In the genomic region with DNA sequence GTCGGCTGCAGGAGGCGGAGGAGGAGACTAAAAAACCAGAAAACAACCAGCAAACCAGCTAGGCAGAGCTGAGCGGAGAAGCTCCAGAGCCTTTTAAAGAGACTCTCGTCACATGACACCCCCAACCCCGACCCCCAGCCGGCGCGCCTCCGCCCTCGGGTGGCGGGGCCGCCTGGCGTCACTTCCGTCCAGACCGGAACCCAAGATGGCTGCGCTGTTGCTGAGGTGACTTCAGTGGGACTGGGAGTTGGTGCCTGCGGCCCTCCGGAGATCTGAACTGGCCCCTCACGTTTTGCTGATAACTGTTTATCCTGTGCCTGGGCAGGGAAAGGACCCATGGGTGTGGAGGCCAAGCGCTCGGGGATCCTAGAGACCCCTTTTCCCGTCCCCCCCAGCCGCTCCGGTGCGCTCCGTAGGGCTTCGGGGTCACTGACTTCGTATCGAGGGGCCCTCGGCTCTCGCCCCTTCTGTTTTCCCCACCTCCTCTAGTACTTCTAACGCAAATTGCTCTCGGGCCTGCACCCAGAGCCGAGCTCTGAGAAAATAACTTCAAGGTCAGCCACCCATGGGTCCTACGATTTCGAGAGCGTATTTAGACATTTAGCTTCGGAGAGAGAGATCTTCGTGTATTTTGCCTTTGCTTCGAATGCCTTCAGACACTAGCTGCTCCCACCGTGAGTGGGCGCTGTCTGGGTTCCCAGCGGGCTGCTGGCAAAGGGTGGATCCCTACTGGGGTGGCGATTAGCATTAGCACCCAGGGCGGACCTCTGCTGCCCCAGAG, we compare ENCODE assay signal across 8 cellular contexts. TPM values are rescaled to one million over a fixed set of nuclear protein-coding genes. Genes with fewer than 3 reads are reported as not detected.
DNase-seq lines count a peak whose midpoint lies in the region; ATAC-seq and TF ChIP-seq lines count a peak whose summit lies in the region.

A gene with protein sequence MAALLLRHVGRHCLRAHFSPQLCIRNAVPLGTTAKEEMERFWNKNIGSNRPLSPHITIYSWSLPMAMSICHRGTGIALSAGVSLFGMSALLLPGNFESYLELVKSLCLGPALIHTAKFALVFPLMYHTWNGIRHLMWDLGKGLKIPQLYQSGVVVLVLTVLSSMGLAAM (plus strand): TSS at position 181 of the 781 bp plus-strand sequence. CDS start 25 bp downstream, at position 206.

- H3K27ac ChIP-seq in PC-9: peak within 1 kb of the TSS; percentile 58
- peak within 1 kb of the TSS; percentile 83 for H3K27ac ChIP-seq in muscle layer of colon (ENCODE audit: low read depth, low read length)

- no peaks in the 10 kb centered on the region for H3K27me3 Mint-ChIP-seq in activated T-cell treated with anti-CD3 and anti-CD28 coated beads, Interleukin-2, amount 50 U/mL, for 4 hours (ENCODE audit: low read depth)

- TF ChIP-seq CTCF in PC-9 (conservative IDR thresholded peaks at IDR 0.05): peak; percentile 47; the same call in 1 of the 2 replicates

- peak within 1 kb of the TSS; percentile 74 for H3K4me3 ChIP-seq in PC-9
- peak within 1 kb of the TSS; percentile 78 to 93 for H3K4me3 ChIP-seq in muscle layer of colon (ENCODE audit: low read depth in 1 of 2, low read length in 2 of 2)

- TSS peak; percentile 69 for BruUV-seq in PC-9 (replicated peaks; lab: Mats Ljungman, UMichigan)

- H3K4me3 Mint-ChIP-seq in activated T-cell treated with anti-CD3 and anti-CD28 coated beads, Interleukin-2, amount 50 U/mL, for 4 hours: peak within 1 kb of the TSS; percentile 95

- ATAC-seq in GM21528 (IDR thresholded peaks at IDR 0.05; ENCODE audit: low FRiP score, unreplicated experiment) (peak; percentile 90), esophagus mucosa (peak; percentile 95)
- peak; percentile 99 for ATAC-seq in activated T-cell treated with anti-CD3 and anti-CD28 coated beads, Interleukin-2, amount 50 U/mL, for 4 hours

- DNase-seq in DMS53 (lab: John Stamatoyannopoulos, UW) (peak; percentile 90), PC-9 (peak; percentile 71 to 83)
- peak; percentile 86 for DNase-seq in activated T-cell treated with anti-CD3 and anti-CD28 coated beads, Interleukin-2, amount 50 U/mL, for 4 hours
- DNase-seq in stimulated activated CD8-positive, alpha-beta memory T cell treated with anti-CD3 and anti-CD28 coated beads, Interleukin-7, amount 100 ng/mL, for 24 hours (ENCODE audit: low read depth): peak; percentile 74

- TF ChIP-seq RAD21 in Ishikawa (IDR thresholded peaks at IDR 0.05; ENCODE audit: low read depth): no peak

- H3K9ac ChIP-seq in muscle layer of colon (ENCODE audit: low read length): peak within 1 kb of the TSS; percentile 93

- H3K27me3 ChIP-seq in PC-9 (ENCODE audit: insufficient read depth, low read depth) (no peaks in the 10 kb centered on the region), muscle layer of colon (ENCODE audit: control insufficient read depth in 1 of 2, insufficient read depth in 2 of 2, low read length in 2 of 2) (no peaks in the 10 kb centered on the region)

- CTCF ChIA-PET in PC-9 (lab: Charles Lee): interaction anchor here (1.3 kb wide), 1 partner anchor 89 kb away, joined by 7 read pairs; a partner anchor contains a TSS

- H4K20me1 ChIP-seq in PC-9 (ENCODE audit: insufficient read depth): peaks cover 4% of the 10 kb centered on the region; the same call in 1 of the 2 replicates

- no peaks in the 10 kb centered on the region for H3F3A ChIP-seq in PC-9 (ENCODE audit: insufficient read depth, low read depth)

- intact Hi-C loops in PC-9 (cut with micrococcal nuclease; ENCODE audit: unreplicated experiment): loop anchor here (5.0 kb wide), 1 partner anchor 53 kb away; a partner anchor contains a TSS

- H3K4me1 ChIP-seq in PC-9 (replicated peaks; ENCODE audit: insufficient read depth) (peaks cover 11% of the 10 kb centered on the region), muscle layer of colon (ENCODE audit: insufficient read depth, low read length) (peaks cover 12% of the 10 kb centered on the region)

- H3K9me3 Mint-ChIP-seq in activated T-cell treated with anti-CD3 and anti-CD28 coated beads, Interleukin-2, amount 50 U/mL, for 4 hours: no peaks in the 10 kb centered on the region

- H3K9me2 ChIP-seq in PC-9 (ENCODE audit: insufficient read depth): no peaks in the 10 kb centered on the region

- no peaks in the 10 kb centered on the region for H3K36me3 Mint-ChIP-seq in activated T-cell treated with anti-CD3 and anti-CD28 coated beads, Interleukin-2, amount 50 U/mL, for 4 hours (ENCODE audit: insufficient read depth)

- H3K36me3 ChIP-seq in PC-9 (ENCODE audit: low read depth): no peaks in the 10 kb centered on the region
- H3K36me3 ChIP-seq in muscle layer of colon (ENCODE audit: insufficient read depth, low read length): no peaks in the 10 kb centered on the region

- TF ChIP-seq EP300 in Ishikawa (IDR thresholded peaks at IDR 0.05; ENCODE audit: borderline replicate concordance): peak; percentile 43; the same call in 1 of the 2 replicates

- H3K9me3 ChIP-seq in PC-9 (ENCODE audit: insufficient read depth, low read depth) (no peaks in the 10 kb centered on the region), muscle layer of colon (ENCODE audit: low read length) (no peaks in the 10 kb centered on the region)

- H3K4me2 ChIP-seq in PC-9: peak within 1 kb of the TSS; percentile 98

- peaks cover 18% of the 10 kb centered on the region for H3K4me1 Mint-ChIP-seq in activated T-cell treated with anti-CD3 and anti-CD28 coated beads, Interleukin-2, amount 50 U/mL, for 4 hours (ENCODE audit: low read depth)

- peak within 1 kb of the TSS; percentile 99 for H2AFZ ChIP-seq in PC-9

- POLR2A ChIA-PET in PC-9 (lab: Charles Lee; ENCODE audit: unreplicated experiment): interaction anchor here (0.5 to 0.6 kb wide), 5 partner anchors 11 to 621 kb away, joined by 3 to 8 read pairs (median 3); a partner anchor contains a TSS

- peaks cover 19% of the 10 kb centered on the region for H3K79me2 ChIP-seq in PC-9 (ENCODE audit: low read depth)

TF ChIP-seq in Ishikawa, 13 proteins besides CTCF, POLR2A, EP300 and RAD21:
- TF ChIP-seq EGR1 (IDR thresholded peaks at IDR 0.05) (0 out of 2 replicates have a peak, but pooled peaks have one; percentile 29), YY1 (IDR thresholded peaks at IDR 0.05; ENCODE audit: low read depth) (peak; percentile 95), NFIC (IDR thresholded peaks at IDR 0.05) (peak; percentile 13; the same call in 1 of the 2 replicates), TAF1 (IDR thresholded peaks at IDR 0.05; ENCODE audit: low read depth) (peak; percentile 93), CREB1 (IDR thresholded peaks at IDR 0.05; ENCODE audit: low read depth) (peak; percentile 83), TEAD4 (IDR thresholded peaks at IDR 0.05) (no peak), FOXM1 (IDR thresholded peaks at IDR 0.05; ENCODE audit: borderline replicate concordance, low read depth) (no peak), ZBTB7A (IDR thresholded peaks at IDR 0.05; ENCODE audit: low read depth) (peak; percentile 79; the same call in 1 of the 2 replicates), CEBPB (IDR thresholded peaks at IDR 0.05) (no peak), TCF12 (IDR thresholded peaks at IDR 0.05; ENCODE audit: low read depth) (peak; percentile 36; the same call in 1 of the 2 replicates)
- TF ChIP-seq, protein P1, sequence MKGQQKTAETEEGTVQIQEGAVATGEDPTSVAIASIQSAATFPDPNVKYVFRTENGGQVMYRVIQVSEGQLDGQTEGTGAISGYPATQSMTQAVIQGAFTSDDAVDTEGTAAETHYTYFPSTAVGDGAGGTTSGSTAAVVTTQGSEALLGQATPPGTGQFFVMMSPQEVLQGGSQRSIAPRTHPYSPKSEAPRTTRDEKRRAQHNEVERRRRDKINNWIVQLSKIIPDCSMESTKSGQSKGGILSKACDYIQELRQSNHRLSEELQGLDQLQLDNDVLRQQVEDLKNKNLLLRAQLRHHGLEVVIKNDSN (IDR thresholded peaks at IDR 0.05): peak; percentile 93
- TF ChIP-seq, protein P2, sequence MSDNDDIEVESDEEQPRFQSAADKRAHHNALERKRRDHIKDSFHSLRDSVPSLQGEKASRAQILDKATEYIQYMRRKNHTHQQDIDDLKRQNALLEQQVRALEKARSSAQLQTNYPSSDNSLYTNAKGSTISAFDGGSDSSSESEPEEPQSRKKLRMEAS (IDR thresholded peaks at IDR 0.05): peak; percentile 66; the same call in 1 of the 2 replicates
- TF ChIP-seq, protein P3, sequence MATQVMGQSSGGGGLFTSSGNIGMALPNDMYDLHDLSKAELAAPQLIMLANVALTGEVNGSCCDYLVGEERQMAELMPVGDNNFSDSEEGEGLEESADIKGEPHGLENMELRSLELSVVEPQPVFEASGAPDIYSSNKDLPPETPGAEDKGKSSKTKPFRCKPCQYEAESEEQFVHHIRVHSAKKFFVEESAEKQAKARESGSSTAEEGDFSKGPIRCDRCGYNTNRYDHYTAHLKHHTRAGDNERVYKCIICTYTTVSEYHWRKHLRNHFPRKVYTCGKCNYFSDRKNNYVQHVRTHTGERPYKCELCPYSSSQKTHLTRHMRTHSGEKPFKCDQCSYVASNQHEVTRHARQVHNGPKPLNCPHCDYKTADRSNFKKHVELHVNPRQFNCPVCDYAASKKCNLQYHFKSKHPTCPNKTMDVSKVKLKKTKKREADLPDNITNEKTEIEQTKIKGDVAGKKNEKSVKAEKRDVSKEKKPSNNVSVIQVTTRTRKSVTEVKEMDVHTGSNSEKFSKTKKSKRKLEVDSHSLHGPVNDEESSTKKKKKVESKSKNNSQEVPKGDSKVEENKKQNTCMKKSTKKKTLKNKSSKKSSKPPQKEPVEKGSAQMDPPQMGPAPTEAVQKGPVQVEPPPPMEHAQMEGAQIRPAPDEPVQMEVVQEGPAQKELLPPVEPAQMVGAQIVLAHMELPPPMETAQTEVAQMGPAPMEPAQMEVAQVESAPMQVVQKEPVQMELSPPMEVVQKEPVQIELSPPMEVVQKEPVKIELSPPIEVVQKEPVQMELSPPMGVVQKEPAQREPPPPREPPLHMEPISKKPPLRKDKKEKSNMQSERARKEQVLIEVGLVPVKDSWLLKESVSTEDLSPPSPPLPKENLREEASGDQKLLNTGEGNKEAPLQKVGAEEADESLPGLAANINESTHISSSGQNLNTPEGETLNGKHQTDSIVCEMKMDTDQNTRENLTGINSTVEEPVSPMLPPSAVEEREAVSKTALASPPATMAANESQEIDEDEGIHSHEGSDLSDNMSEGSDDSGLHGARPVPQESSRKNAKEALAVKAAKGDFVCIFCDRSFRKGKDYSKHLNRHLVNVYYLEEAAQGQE (IDR thresholded peaks at IDR 0.05; ENCODE audit: low read depth): no peak

RNA-seq across cellular contexts. Expression of the gene that starts here (rescaled TPM):
- total RNA-seq in PC-9 (2021) (215 and 216 TPM in 2 replicates), esophagus mucosa (185 TPM)
- 100 to 1,000 TPM; 179 to 202 (median 186) TPM for total RNA-seq in activated T-cell treated with anti-CD3 and anti-CD28 coated beads, Interleukin-2, amount 50 U/mL, for 4 hours

Comparison
In these comparisons a context has a peak if more than half of its experiments do, and no peak if none do; other contexts are left out.
1. Peak in every context shown above with its lines: DNase-seq, ATAC-seq, H3K4me3 ChIP-seq and H3K27ac ChIP-seq.